Comparison of ENCODE assay signal across 8 cellular contexts in the genomic region with DNA sequence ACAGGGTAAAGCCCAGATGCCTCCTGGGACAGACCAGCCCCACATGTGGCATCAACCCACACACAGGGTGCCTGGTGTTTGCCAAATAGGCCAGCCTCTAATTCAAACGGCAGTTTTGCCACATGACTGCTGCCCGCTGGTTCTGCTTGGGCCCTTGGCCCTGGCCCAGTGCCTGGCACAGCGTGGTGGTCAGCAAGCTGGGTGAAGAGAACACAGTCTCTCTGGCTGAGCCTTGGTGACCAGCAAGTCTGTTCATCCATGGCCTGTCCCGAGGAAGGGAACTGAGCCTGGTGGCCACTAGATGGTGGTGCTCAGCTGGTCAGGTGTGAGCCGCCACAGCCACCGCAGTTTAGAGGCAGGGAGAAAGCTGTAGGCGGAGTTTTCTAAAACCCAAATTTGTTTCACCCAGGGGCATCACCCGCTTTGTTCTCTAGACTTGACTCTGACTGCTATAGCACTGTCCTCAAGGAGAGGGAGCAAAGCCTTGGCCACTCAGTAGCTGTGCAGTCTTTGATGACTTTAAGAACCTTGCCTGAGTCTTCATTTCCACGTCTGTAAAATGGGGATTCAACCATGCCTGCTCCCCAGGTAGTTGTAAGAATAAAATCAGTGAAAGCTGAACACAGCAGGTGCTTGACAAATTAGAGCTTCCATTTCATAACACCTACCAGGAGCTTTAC. TPM values are rescaled to one million over a fixed set of nuclear protein-coding genes. Genes with fewer than 3 reads are reported as not detected.
DNase-seq lines count a peak whose midpoint lies in the region; ATAC-seq, FAIRE-seq and TF ChIP-seq lines count a peak whose summit lies in the region.

No MANE protein-coding gene starts in this region.

- peak; percentile 96 for FAIRE-seq in GM12891 (lab: Jason Lieb, UNC)

- H3K4me3 Mint-ChIP-seq in endothelial cell (ENCODE audit: unreplicated experiment) (no peak overlapping the region), mesothelial cell of epicardium (no peak overlapping the region)

- ATAC-seq in HG03378 (IDR thresholded peaks at IDR 0.05; ENCODE audit: unreplicated experiment), result peak; percentile 64

- H3K27ac Mint-ChIP-seq in endothelial cell (ENCODE audit: unreplicated experiment), result no peak overlapping the region
- H3K27ac Mint-ChIP-seq in mesothelial cell of epicardium, result no peak overlapping the region

- H3K4me1 Mint-ChIP-seq in endothelial cell (ENCODE audit: unreplicated experiment) (no peaks in the 10 kb centered on the region), mesothelial cell of epicardium (peaks cover 3% of the 10 kb centered on the region)

- no peaks in the 10 kb centered on the region for H3K9me3 Mint-ChIP-seq in endothelial cell (ENCODE audit: unreplicated experiment)
- H3K9me3 Mint-ChIP-seq in mesothelial cell of epicardium, result no peaks in the 10 kb centered on the region

- H3K36me3 Mint-ChIP-seq in endothelial cell (ENCODE audit: low read depth, unreplicated experiment), result no peaks in the 10 kb centered on the region
- H3K36me3 Mint-ChIP-seq in mesothelial cell of epicardium, result no peaks in the 10 kb centered on the region

- H3K27me3 Mint-ChIP-seq in endothelial cell (ENCODE audit: unreplicated experiment) (peaks cover 7% of the 10 kb centered on the region), mesothelial cell of epicardium (ENCODE audit: low read depth) (peaks cover 28% of the 10 kb centered on the region)

- DNase-seq in A172 (ENCODE audit: low spot score), result peak; percentile 86
- peak; percentile 83 for DNase-seq in GM12891 (ENCODE audit: insufficient read length, low spot score)
- DNase-seq in NOMO-1 (lab: John Stamatoyannopoulos, UW; ENCODE audit: unreplicated experiment in 2 of 2), result peak; percentile 43 to 68
- peak; percentile 11 to 21 for DNase-seq in activated CD8-positive, alpha-beta memory T cell treated with anti-CD3 and anti-CD28 coated beads for 4 hours (ENCODE audit: low read depth in 2 of 2)
- DNase-seq in endothelial cell (ENCODE audit: low spot score), result peak; percentile 76
- DNase-seq in mesothelial cell of epicardium (ENCODE audit: low spot score in 2 of 2, unreplicated experiment in 2 of 2), result peak; percentile 59 to 76
- DNase-seq in stimulated activated CD8-positive, alpha-beta memory T cell treated with anti-CD3 and anti-CD28 coated beads, Interleukin-4, amount 100 ng/mL, for 48 hours, result peak; percentile 70

- no peak for TF ChIP-seq POLR2A in GM12891 (IDR thresholded peaks at IDR 0.05; ENCODE audit: low read depth, low read length)

- TF ChIP-seq CTCF in endothelial cell (IDR thresholded peaks at IDR 0.05; ENCODE audit: unreplicated experiment) (peak; percentile 53), mesothelial cell of epicardium (IDR thresholded peaks at IDR 0.05; ENCODE audit: unreplicated experiment) (peak; percentile 64)

TF ChIP-seq in GM12891, 5 proteins besides CTCF, POLR2A, EP300 and RAD21:
- TF ChIP-seq SPI1 (IDR thresholded peaks at IDR 0.05; ENCODE audit: low read depth, low read length), result no peak
- 0 out of 2 replicates have a peak, but pooled peaks have one; percentile 30 for TF ChIP-seq POU2F2 (IDR thresholded peaks at IDR 0.05; ENCODE audit: low read depth, low read length)

RNA-seq across cellular contexts. Expression of a gene that starts 4.7 kb away (rescaled TPM):
- not detected in 2 replicates for total RNA-seq in A172 (2014; rRNA removed; shearing (Covaris generic))
- 0.15 TPM for polyA plus RNA-seq in GM12891 (2012; ENCODE audit: low read depth, missing spikeins)
- not detected for total RNA-seq in endothelial cell (ENCODE audit: unreplicated experiment)
- total RNA-seq in mesothelial cell of epicardium, result not detected in 3 replicates

RNA-seq across cellular contexts. Expression of a gene that starts 20.8 kb away (rescaled TPM):
- total RNA-seq in A172 (2014; rRNA removed; shearing (Covaris generic)), result 185 and 215 TPM in 2 replicates
- polyA plus RNA-seq in GM12891 (2012; ENCODE audit: low read depth, missing spikeins), result 61.9 TPM
- total RNA-seq in endothelial cell (ENCODE audit: unreplicated experiment), result 154 TPM
- total RNA-seq in mesothelial cell of epicardium, result 133 to 145 TPM (median 134 TPM) in 3 replicates

RNA-seq across cellular contexts. Expression of a gene that starts 27.5 kb away (rescaled TPM):
- 9.8 and 16.3 TPM in 2 replicates for total RNA-seq in A172 (2014; rRNA removed; shearing (Covaris generic))
- 5.1 TPM for polyA plus RNA-seq in GM12891 (2012; ENCODE audit: low read depth, missing spikeins)
- 7.1 TPM for total RNA-seq in endothelial cell (ENCODE audit: unreplicated experiment)
- 19.0 to 20.2 TPM (median 19.2 TPM) in 3 replicates for total RNA-seq in mesothelial cell of epicardium

RNA-seq across cellular contexts. Expression of a gene that starts 48.1 kb away (rescaled TPM):
- total RNA-seq in A172 (2014; rRNA removed; shearing (Covaris generic)), result 22.9 and 28.2 TPM in 2 replicates
- polyA plus RNA-seq in GM12891 (2012; ENCODE audit: low read depth, missing spikeins), result not detected
- total RNA-seq in endothelial cell (ENCODE audit: unreplicated experiment) (not detected), mesothelial cell of epicardium (2.2 to 3.1 TPM (median 3.0 TPM) in 3 replicates)

Comparison
In these comparisons a context has a peak if more than half of its experiments do, and no peak if none do; other contexts are left out.
1. Peak in every context shown above with its lines: DNase-seq and ATAC-seq.
2. DNase-seq: peak in every context shown above with its lines; median percentile 86 in A172; 83 in GM12891; 76 in endothelial cell; 70 in stimulated activated CD8-positive, alpha-beta memory T cell treated with anti-CD3 and anti-CD28 coated beads, Interleukin-4, amount 100 ng/mL, for 48 hours; 68 in mesothelial cell of epicardium; 56 in NOMO-1; 16 in activated CD8-positive, alpha-beta memory T cell treated with anti-CD3 and anti-CD28 coated beads for 4 hours.